ENCODE assay signal across 9 cellular contexts in genomic region chr19:51407631-51408131, GRCh38. TPM values are rescaled to one million over a fixed set of nuclear protein-coding genes. Genes with fewer than 3 reads are reported as not detected.
DNase-seq lines count a peak whose midpoint lies in the region; ATAC-seq and TF ChIP-seq lines count a peak whose summit lies in the region.
"Had no signal": no experiment of that assay in that cellular context is flagged by ENCODE, and none has a peak within 500 bp of the region (broad histone marks: within the 10 kb centered on the region; RNA-seq: fewer than 3 reads in every experiment).

No MANE protein-coding gene starts in this region.

- intact Hi-C loops in activated CD4-positive, alpha-beta T cell treated with anti-CD3 and anti-CD28 coated beads, Interleukin-2, amount 10 ng/mL, durations not matched to agents 24 days and 14 days (cut with micrococcal nuclease) = loop anchor here (1.0 kb wide), 1 partner anchor 68 kb away; no protein-coding TSS in a partner anchor
- intact Hi-C loops in stomach (cut with DNase I; ENCODE audit: low total_unique reads) = no loop called here

- no peaks in the 10 kb centered on the region for H3K27me3 Mint-ChIP-seq in activated CD4-positive, alpha-beta T cell treated with anti-CD3 and anti-CD28 coated beads, Interleukin-2, amount 10 ng/mL, durations not matched to agents 24 days and 14 days
- H3K27me3 Mint-ChIP-seq in glutamatergic neuron (ENCODE audit: unreplicated experiment) = peaks cover 2% of the 10 kb centered on the region

- no peaks in the 10 kb centered on the region for H3K27me3 ChIP-seq in HUES48 (ENCODE audit: control insufficient read depth, insufficient read depth, low read length)
- H3K27me3 ChIP-seq in stomach = peaks cover 0 to 21% (median 0%) of the 10 kb centered on the region in 3 donors

- peak; percentile 67 for DNase-seq in D341Med (ENCODE audit: low spot score)
- peak; percentile 79 for DNase-seq in activated CD4-positive, alpha-beta T cell treated with anti-CD3 and anti-CD28 coated beads, Interleukin-2, amount 10 ng/mL, durations not matched to agents 24 days and 14 days
- no peak for DNase-seq in glutamatergic neuron
- DNase-seq in stomach = peak; percentile 40
- DNase-seq in inferior parietal cortex (ENCODE audit: extremely low spot score) = no peak
- DNase-seq: left cardiac atrium had no signal

- H3K4me1 ChIP-seq in HUES48 (ENCODE audit: control insufficient read depth, insufficient read depth, low read length) (peaks cover 10% of the 10 kb centered on the region), stomach (peaks cover 0 to 11% (median 0%) of the 10 kb centered on the region in 4 donors)

- H3K4me1 Mint-ChIP-seq in activated CD4-positive, alpha-beta T cell treated with anti-CD3 and anti-CD28 coated beads, Interleukin-2, amount 10 ng/mL, durations not matched to agents 24 days and 14 days = peaks cover 7% of the 10 kb centered on the region
- no peaks in the 10 kb centered on the region for H3K4me1 Mint-ChIP-seq in glutamatergic neuron (ENCODE audit: low read depth, unreplicated experiment)

- TF ChIP-seq CTCF in glutamatergic neuron (IDR thresholded peaks at IDR 0.05; ENCODE audit: partially characterized antibody, unreplicated experiment) (peak; percentile 21), stomach (IDR thresholded peaks at IDR 0.05) (peak in 5 of 7 experiments; percentile 9 to 51 (median 30))

- H3K9ac ChIP-seq in HUES48 (ENCODE audit: low read depth, low read length) = no peak overlapping the region

- H3K4me3 ChIP-seq in HUES48 (ENCODE audit: low read depth, low read length) (no peak overlapping the region), stomach (no peak overlapping the region)

- H3K36me3 ChIP-seq in HUES48 (ENCODE audit: control insufficient read depth, insufficient read depth, low read length) = peaks cover 10% of the 10 kb centered on the region
- H3K36me3 ChIP-seq in stomach = no peaks in the 10 kb centered on the region

- WGBS in stomach, 5 donors = 28 to 44% (median 39%) methylated on average over 6 of the region's 6 CpGs

- no peak for TF ChIP-seq EP300 in stomach (IDR thresholded peaks at IDR 0.05)

- TF ChIP-seq POLR2A in stomach (IDR thresholded peaks at IDR 0.05) = no peak

- peaks cover 14% of the 10 kb centered on the region; the same call in 1 of the 2 replicates for H3K9me3 ChIP-seq in HUES48 (ENCODE audit: control insufficient read depth, insufficient read depth, low read length)
- H3K9me3 ChIP-seq in stomach = peaks cover 0 to 13% (median 6%) of the 10 kb centered on the region in 4 donors

- no peaks in the 10 kb centered on the region for H3K9me3 Mint-ChIP-seq in activated CD4-positive, alpha-beta T cell treated with anti-CD3 and anti-CD28 coated beads, Interleukin-2, amount 10 ng/mL, durations not matched to agents 24 days and 14 days
- peaks cover 10% of the 10 kb centered on the region for H3K9me3 Mint-ChIP-seq in glutamatergic neuron (ENCODE audit: unreplicated experiment)

- H3K36me3 Mint-ChIP-seq in activated CD4-positive, alpha-beta T cell treated with anti-CD3 and anti-CD28 coated beads, Interleukin-2, amount 10 ng/mL, durations not matched to agents 24 days and 14 days (ENCODE audit: low read depth) = no peaks in the 10 kb centered on the region
- H3K36me3 Mint-ChIP-seq in glutamatergic neuron (ENCODE audit: unreplicated experiment) = peaks cover 17% of the 10 kb centered on the region

- no peak overlapping the region for H3K27ac Mint-ChIP-seq in activated CD4-positive, alpha-beta T cell treated with anti-CD3 and anti-CD28 coated beads, Interleukin-2, amount 10 ng/mL, durations not matched to agents 24 days and 14 days
- no peak overlapping the region for H3K27ac Mint-ChIP-seq in glutamatergic neuron (ENCODE audit: unreplicated experiment)

- no peak for ATAC-seq in HG03039 (IDR thresholded peaks at IDR 0.05; ENCODE audit: unreplicated experiment)
- ATAC-seq in HG02678 (IDR thresholded peaks at IDR 0.05; ENCODE audit: unreplicated experiment) = no peak

- H3K4me3 Mint-ChIP-seq in activated CD4-positive, alpha-beta T cell treated with anti-CD3 and anti-CD28 coated beads, Interleukin-2, amount 10 ng/mL, durations not matched to agents 24 days and 14 days = no peak overlapping the region
- H3K4me3 Mint-ChIP-seq in glutamatergic neuron (ENCODE audit: unreplicated experiment) = no peak overlapping the region

- H3K27ac ChIP-seq in HUES48 (ENCODE audit: low read depth, low read length) (peak overlapping the region; percentile 65), stomach (peak overlapping the region in 1 of 5 donors; percentile 50)

RNA-seq across cellular contexts. Expression of gene SIGLEC10, which starts 9.8 kb away (rescaled TPM):
- 2.3 and 3.5 TPM in 2 replicates for total RNA-seq in activated CD4-positive, alpha-beta T cell treated with anti-CD3 and anti-CD28 coated beads, Interleukin-2, amount 10 ng/mL, durations not matched to agents 24 days and 14 days
- total RNA-seq in glutamatergic neuron (ENCODE audit: unreplicated experiment) (not detected), stomach (10 to 100 TPM in 1 of 5 donors, 1 to 10 TPM in 2, not detected in 2; 1.1 to 21.4 (median 4.6) TPM)
- 1 to 10 TPM; 1.7 to 3.1 (median 2.3) TPM for polyA plus RNA-seq in stomach

RNA-seq across cellular contexts. Expression of gene C19orf84, which starts 17.3 kb away (rescaled TPM):
- total RNA-seq in activated CD4-positive, alpha-beta T cell treated with anti-CD3 and anti-CD28 coated beads, Interleukin-2, amount 10 ng/mL, durations not matched to agents 24 days and 14 days = 0.16 and 0.24 TPM in 2 replicates
- total RNA-seq in glutamatergic neuron (ENCODE audit: unreplicated experiment) (not detected), stomach (not detected)
- polyA plus RNA-seq in stomach = not detected
- total RNA-seq: left cardiac atrium had no signal

RNA-seq across cellular contexts. Expression of gene LIM2, which starts 19.9 kb away (rescaled TPM):
- 0.24 TPM in 1 of 2 replicates, not detected in the other for total RNA-seq in activated CD4-positive, alpha-beta T cell treated with anti-CD3 and anti-CD28 coated beads, Interleukin-2, amount 10 ng/mL, durations not matched to agents 24 days and 14 days
- total RNA-seq in glutamatergic neuron (ENCODE audit: unreplicated experiment) (not detected), stomach (not detected)
- not detected for polyA plus RNA-seq in stomach
- total RNA-seq: left cardiac atrium had no signal

RNA-seq across cellular contexts. Expression of gene NKG7, which starts 35.2 kb away (rescaled TPM):
- total RNA-seq in activated CD4-positive, alpha-beta T cell treated with anti-CD3 and anti-CD28 coated beads, Interleukin-2, amount 10 ng/mL, durations not matched to agents 24 days and 14 days = 363 and 379 TPM in 2 replicates
- not detected for total RNA-seq in glutamatergic neuron (ENCODE audit: unreplicated experiment)
- 1 to 10 TPM in 1 of 5 donors, not detected in 4; 7.7 TPM for total RNA-seq in stomach
- polyA plus RNA-seq in stomach = 1 to 10 TPM; 2.1 to 7.3 (median 3.1) TPM

RNA-seq across cellular contexts. Expression of gene CLDND2, which starts 38.9 kb away (rescaled TPM):
- total RNA-seq in activated CD4-positive, alpha-beta T cell treated with anti-CD3 and anti-CD28 coated beads, Interleukin-2, amount 10 ng/mL, durations not matched to agents 24 days and 14 days = 18.7 and 19.6 TPM in 2 replicates
- total RNA-seq in glutamatergic neuron (ENCODE audit: unreplicated experiment) (not detected), stomach (not detected)
- 1 to 10 TPM in 2 of 3 donors, under 1 TPM in 1; 0.88 to 4.3 (median 1.3) TPM for polyA plus RNA-seq in stomach

Comparison
In these comparisons a context has a peak if more than half of its experiments do, and no peak if none do; other contexts are left out.
1. DNase-seq: peak in D341Med (single experiment), activated CD4-positive, alpha-beta T cell treated with anti-CD3 and anti-CD28 coated beads, Interleukin-2, amount 10 ng/mL, durations not matched to agents 24 days and 14 days (single experiment) and stomach (single experiment); none in glutamatergic neuron (single experiment) and inferior parietal cortex (single experiment).